In the genomic region with DNA sequence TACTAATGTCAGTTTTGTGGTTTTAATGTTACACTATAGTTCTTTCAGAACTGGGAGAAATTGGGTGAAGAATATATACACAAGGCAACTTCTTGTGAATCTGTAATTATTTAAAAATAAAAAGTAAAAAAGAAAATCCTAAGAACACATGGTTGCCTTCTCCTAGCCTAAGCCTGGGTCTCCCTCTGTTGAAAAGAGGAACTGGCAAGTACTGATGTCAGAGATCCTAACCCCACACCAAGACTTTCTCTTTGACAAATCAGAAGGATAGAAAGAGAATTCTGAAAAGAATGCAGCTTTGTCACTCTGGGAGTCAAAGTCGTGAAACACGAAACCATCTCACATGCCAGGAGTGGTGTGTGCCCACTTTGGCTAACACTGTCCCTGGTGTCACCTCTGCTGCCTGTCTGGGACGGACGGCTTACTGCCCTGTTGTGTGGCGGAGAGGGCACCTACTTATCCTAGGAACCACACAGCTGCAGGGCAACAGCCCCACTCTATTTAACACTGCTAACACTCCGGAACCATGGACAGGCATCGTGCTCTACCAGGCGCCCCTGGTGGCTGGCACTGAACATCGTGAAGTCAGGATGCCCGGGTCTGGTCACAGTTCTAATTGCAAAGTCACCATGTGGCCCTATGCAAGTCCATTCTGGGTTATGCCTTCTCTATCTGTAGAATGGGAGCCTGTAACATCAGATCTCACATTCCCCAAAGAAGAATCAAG, we compare ENCODE assay signal across 10 cellular contexts.
DNase-seq lines count a peak whose midpoint lies in the region; ATAC-seq, FAIRE-seq and TF ChIP-seq lines count a peak whose summit lies in the region.
"Had no signal": no experiment of that assay in that cellular context is flagged by ENCODE, and none has a peak within 500 bp of the region (broad histone marks: within the 10 kb centered on the region; RNA-seq: fewer than 3 reads in every experiment).

No MANE protein-coding gene starts in this region.

- H3K79me2 ChIP-seq in K562 (ENCODE audit: control insufficient read depth, insufficient read depth, low read length) = no peaks in the 10 kb centered on the region

- no peak overlapping the region for H3K4me2 ChIP-seq in K562 (ENCODE audit: insufficient read depth, low read length)

- H3K36me3 ChIP-seq in MG63 (no peaks in the 10 kb centered on the region), K562 (ENCODE audit: control insufficient read depth, insufficient read depth, low read length) (no peaks in the 10 kb centered on the region)

- no peak for TF ChIP-seq RAD21 in K562 (CRISPR knock-in tag; conservative IDR thresholded peaks at IDR 0.05 in 1 of 2, IDR thresholded peaks at IDR 0.05 in 1 of 2)

- intact Hi-C loops in K562 (cut with micrococcal nuclease) = no loop called here

- CTCF ChIA-PET in K562 (lab: Yijun Ruan, JAX; ENCODE audit: low intra/inter-chr PET ratio) = no interaction called here

- TF ChIP-seq POLR2A in K562 (conservative IDR thresholded peaks at IDR 0.05) = no peak

- peak; percentile 18 for TF ChIP-seq CTCF in GM12865 (IDR thresholded peaks at IDR 0.05; ENCODE audit: insufficient read depth, low read depth, low read length, missing control alignments)
- no peak for TF ChIP-seq CTCF in K562 (IDR thresholded peaks at IDR 0.05 in 2 of 3, conservative IDR thresholded peaks at IDR 0.05 in 1 of 3; ENCODE audit: insufficient read depth in 2 of 3, low read depth in 1 of 3, low read length in 3 of 3)

- DNase-seq in GM12865 (ENCODE audit: low read depth) (peak; percentile 3), MG63 (peak; percentile 47), K562 (ENCODE audit: extremely low read depth in 1 of 4, low spot score in 3 of 4) (no peak), medulla oblongata (ENCODE audit: extremely low spot score) (peak; percentile 8), inferior parietal cortex (ENCODE audit: extremely low spot score) (no peak)
- DNase-seq: activated naive CD4-positive, alpha-beta T cell had no signal

- no peak overlapping the region for H3K27ac ChIP-seq in K562 (ENCODE audit: extremely low read depth, low read depth, low read length)

- H2AFZ ChIP-seq in K562 (ENCODE audit: low read depth, low read length) = no peak overlapping the region

- no peaks in the 10 kb centered on the region for H3K9me3 ChIP-seq in MG63
- H3K9me3 ChIP-seq in K562 (replicated peaks; ENCODE audit: control insufficient read depth, insufficient read depth, low read depth, low read length) = no peaks in the 10 kb centered on the region

- H3K4me1 ChIP-seq in K562 (replicated peaks in 1 of 2; ENCODE audit: control insufficient read depth in 2 of 2, insufficient read depth in 2 of 2, low read length in 2 of 2) = no peaks in the 10 kb centered on the region

- H4K20me1 ChIP-seq in K562 (replicated peaks; ENCODE audit: control insufficient read depth, insufficient read depth, low read length) = 0 out of 2 replicates have a peak, but pooled peaks cover 3% of the 10 kb centered on the region

- POLR2A ChIA-PET in K562 (lab: Yijun Ruan, JAX) = no interaction called here

- H3K9ac ChIP-seq in K562 (ENCODE audit: insufficient read depth in 1 of 2, low read depth in 2 of 2, low read length in 2 of 2) = no peak overlapping the region

- ATAC-seq in K562 = no peak
- ATAC-seq in GM19351 (IDR thresholded peaks at IDR 0.05; ENCODE audit: unreplicated experiment) = no peak
- no peak for ATAC-seq in GM21423 (IDR thresholded peaks at IDR 0.05; ENCODE audit: unreplicated experiment)
- ATAC-seq in GM19023 (IDR thresholded peaks at IDR 0.05; ENCODE audit: unreplicated experiment) = no peak
- ATAC-seq: natural killer cell treated with Interleukin-12 subunit alpha and Interleukin-12 subunit beta and Interleukin-15 and Interleukin-18, amount 100 ng/mL, for 72 hours had no signal

- in situ Hi-C loops in K562 (cut with MboI) = no loop called here

- TF ChIP-seq EP300 in K562 (IDR thresholded peaks at IDR 0.05; ENCODE audit: low read length) = no peak

- FAIRE-seq in K562 (lab: Jason Lieb, UNC) = peak; percentile 11

- BruUV-seq in K562 (replicated peaks; lab: Mats Ljungman, UMichigan) = no TSS peak

- WGBS in K562 (ENCODE audit: insufficient coverage, low coverage, missing lambda C conversion rate) = 1% methylated on average over 10 of the region's 10 CpGs

- no peaks in the 10 kb centered on the region for H3K27me3 ChIP-seq in MG63
- peaks cover 6 to 42% of the 10 kb centered on the region in 2 experiments; a peak in 3 of 5 replicates for H3K27me3 ChIP-seq in K562 (ENCODE audit: control insufficient read depth in 2 of 2, insufficient read depth in 2 of 2, low read length in 2 of 2)

- H3K9me1 ChIP-seq in K562 (ENCODE audit: control insufficient read depth, insufficient read depth, low read length) = no peaks in the 10 kb centered on the region

- H3K4me3 ChIP-seq in GM12865 (ENCODE audit: low read depth, low read length) (no peak overlapping the region), MG63 (no peak overlapping the region), K562 (no peak overlapping the region)

TF ChIP-seq in K562, 482 proteins besides CTCF, POLR2A, EP300 and RAD21:
- TF ChIP-seq NR1H2 (CRISPR knock-in tag; IDR thresholded peaks at IDR 0.05) = no peak
- peak; percentile 95 for TF ChIP-seq SPI1 (IDR thresholded peaks at IDR 0.05; ENCODE audit: borderline replicate concordance, low read depth, low read length)

Comparison
In these comparisons a context has a peak if more than half of its experiments do, and no peak if none do; other contexts are left out.
1. DNase-seq: peak in GM12865 (single experiment), MG63 (single experiment) and medulla oblongata (single experiment); none in K562 (0 of 4) and inferior parietal cortex (single experiment).